12 cellular contexts compared by ENCODE assay signal in genomic region chr2:70122470-70122869, GRCh38. TPM values are rescaled to one million over a fixed set of nuclear protein-coding genes. Genes with fewer than 3 reads are reported as not detected.
A peak's percentile ranks its signal among the peaks of the same experiment; 100 is the strongest.
DNase-seq lines count a peak whose midpoint lies in the region; ATAC-seq, FAIRE-seq and TF ChIP-seq lines count a peak whose summit lies in the region.
"Had no signal": no experiment of that assay in that cellular context is flagged by ENCODE, and none has a peak within 500 bp of the region (broad histone marks: within the 10 kb centered on the region; RNA-seq: fewer than 3 reads in every experiment).

No MANE protein-coding gene starts in this region.

- ATAC-seq in GM23338 = no peak

- intact Hi-C loops in A673 (cut with micrococcal nuclease; ENCODE audit: unreplicated experiment) (no loop called here), ascending aorta (cut with DNase I) (no loop called here), tibial artery (cut with DNase I; ENCODE audit: low total_unique reads) (no loop called here)

- no TSS peak for BruUV-seq in A673 (replicated peaks; lab: Mats Ljungman, UMichigan)

- H3K79me2 ChIP-seq in GM23338 (replicated peaks; ENCODE audit: insufficient read depth) = no peaks in the 10 kb centered on the region

- no peaks in the 10 kb centered on the region for H3K9me2 ChIP-seq in GM23338 (ENCODE audit: insufficient read depth)

- H3K27me3 Mint-ChIP-seq in GM23338 (ENCODE audit: insufficient read depth, low read depth, poor library complexity) (peaks cover 20% of the 10 kb centered on the region), neural crest cell (ENCODE audit: low read depth) (peaks cover 2% of the 10 kb centered on the region)

- H3K4me2 ChIP-seq in GM23338 = peak overlapping the region; percentile 59

- H3K27ac ChIP-seq in A673 (ENCODE audit: low read depth, low read length, poor library complexity, severe bottlenecking) = peak overlapping the region; percentile 53
- H3K27ac ChIP-seq in GM23338 (ENCODE audit: low read depth) = peak overlapping the region; percentile 100
- H3K27ac ChIP-seq in ascending aorta = peak overlapping the region; percentile 96 to 99
- peak overlapping the region in 1 of 2 donors; percentile 98 for H3K27ac ChIP-seq in tibial artery
- no peak overlapping the region for H3K27ac ChIP-seq in small intestine (ENCODE audit: low read depth in 1 of 2, low read length in 1 of 2)

- POLR2A ChIA-PET in A673 (lab: Charles Lee; ENCODE audit: low non-redundant PET) = no interaction called here

- H3K4me1 Mint-ChIP-seq in GM23338 = peaks cover 41% of the 10 kb centered on the region
- H3K4me1 Mint-ChIP-seq in neural crest cell = peaks cover 63% of the 10 kb centered on the region

- H3F3A ChIP-seq in GM23338 (replicated peaks; ENCODE audit: low read depth) = peaks cover 16% of the 10 kb centered on the region

- H3K9me3 Mint-ChIP-seq in GM23338 (peaks cover 4% of the 10 kb centered on the region; the same call in 2 of the 3 replicates), neural crest cell (no peaks in the 10 kb centered on the region)

- H3K36me3 ChIP-seq in A673 (ENCODE audit: insufficient read depth, low read length, poor library complexity, severe bottlenecking) (no peaks in the 10 kb centered on the region), GM23338 (ENCODE audit: insufficient read depth) (no peaks in the 10 kb centered on the region), ascending aorta (no peaks in the 10 kb centered on the region), tibial artery (no peaks in the 10 kb centered on the region), small intestine (ENCODE audit: control insufficient read depth in 2 of 2, insufficient read depth in 2 of 2, low read length in 2 of 2) (no peaks in the 10 kb centered on the region)

- no peak overlapping the region for H3K4me3 ChIP-seq in A673 (ENCODE audit: low read depth, low read length, poor library complexity, severe bottlenecking)
- H3K4me3 ChIP-seq in GM23338 = no peak overlapping the region
- H3K4me3 ChIP-seq in ascending aorta = no peak overlapping the region
- no peak overlapping the region for H3K4me3 ChIP-seq in tibial artery
- H3K4me3 ChIP-seq in small intestine (ENCODE audit: low read depth in 1 of 2, low read length in 2 of 2) = no peak overlapping the region

- H3K4me3 Mint-ChIP-seq in GM23338 (no peak overlapping the region; the same call in 2 of the 3 replicates), neural crest cell (peak overlapping the region; percentile 93)

- H2AFZ ChIP-seq in GM23338 = no peak overlapping the region

- FAIRE-seq in small intestine (lab: Jason Lieb, UNC) = no peak

- H3K9me3 ChIP-seq in A673 (ENCODE audit: low read depth, low read length, poor library complexity, severe bottlenecking) (no peaks in the 10 kb centered on the region), ascending aorta (no peaks in the 10 kb centered on the region), tibial artery (no peaks in the 10 kb centered on the region), small intestine (ENCODE audit: control insufficient read depth, low read depth) (no peaks in the 10 kb centered on the region)

- WGBS in small intestine, 3 donors = 95 to 97% (median 96%) methylated on average over 4 of the region's 4 CpGs

- CTCF ChIA-PET in A673 (lab: Charles Lee) = no interaction called here

- H3K27me3 ChIP-seq in A673 (replicated peaks; ENCODE audit: insufficient read depth, low read depth, low read length, poor library complexity) (no peaks in the 10 kb centered on the region), GM23338 (ENCODE audit: insufficient read depth) (no peaks in the 10 kb centered on the region), ascending aorta (no peaks in the 10 kb centered on the region), tibial artery (no peaks in the 10 kb centered on the region), small intestine (ENCODE audit: control insufficient read depth in 2 of 2, insufficient read depth in 2 of 2, low read length in 2 of 2) (no peaks in the 10 kb centered on the region)

- H4K20me1 ChIP-seq in GM23338 (replicated peaks; ENCODE audit: insufficient read depth) = no peaks in the 10 kb centered on the region

- DNase-seq in A673 (ENCODE audit: low spot score) (no peak), GM23338 (ENCODE audit: low spot score) (no peak), ascending aorta (ENCODE audit: low spot score in 2 of 2) (no peak), neural crest cell (ENCODE audit: low read depth, low spot score) (no peak), Kasumi-1 (lab: John Stamatoyannopoulos, UW) (no peak), NCI-H526 (lab: John Stamatoyannopoulos, UW) (no peak), tibial artery (no peak), small intestine (no peak)
- DNase-seq: activated CD8-positive, alpha-beta memory T cell treated with anti-CD3 and anti-CD28 coated beads, Interleukin-2, amount 50 U/mL, for 48 hours; COR-L47; MM.1S; NCI-H446 had no signal

- TF ChIP-seq CTCF in A673 (conservative IDR thresholded peaks at IDR 0.05; ENCODE audit: low read depth, low read length) (no peak), GM23338 (conservative IDR thresholded peaks at IDR 0.05; ENCODE audit: low read depth in 2 of 2) (no peak), ascending aorta (IDR thresholded peaks at IDR 0.05) (no peak), neural crest cell (conservative IDR thresholded peaks at IDR 0.05) (no peak), tibial artery (IDR thresholded peaks at IDR 0.05) (no peak)

- peaks cover 31% of the 10 kb centered on the region for H3K4me1 ChIP-seq in A673 (ENCODE audit: insufficient read depth, low read length, poor library complexity, severe bottlenecking)
- peaks cover 31% of the 10 kb centered on the region for H3K4me1 ChIP-seq in GM23338 (ENCODE audit: insufficient read depth)
- H3K4me1 ChIP-seq in ascending aorta = peaks cover 0 to 9% of the 10 kb centered on the region in 2 donors
- peaks cover 0 to 31% (median 15%) of the 10 kb centered on the region in 4 donors for H3K4me1 ChIP-seq in tibial artery
- H3K4me1 ChIP-seq in small intestine (ENCODE audit: control insufficient read depth in 2 of 2, insufficient read depth in 1 of 2, low read depth in 1 of 2, low read length in 1 of 2) = no peaks in the 10 kb centered on the region

- no peaks in the 10 kb centered on the region for H3K36me3 Mint-ChIP-seq in GM23338 (ENCODE audit: low read depth)
- H3K36me3 Mint-ChIP-seq in neural crest cell (ENCODE audit: low read depth) = no peaks in the 10 kb centered on the region

- H3K27ac Mint-ChIP-seq in GM23338 = peak overlapping the region; percentile 99; the same call in 1 of the 2 replicates
- H3K27ac Mint-ChIP-seq in neural crest cell (ENCODE audit: unreplicated experiment) = no peak overlapping the region

TF ChIP-seq in GM23338, 12 proteins besides CTCF, POLR2A, EP300 and RAD21 (continues in another document):
- TF ChIP-seq EZH2 (IDR thresholded peaks at IDR 0.05; ENCODE audit: low read depth, unreplicated experiment) (no peak), STAT1 (IDR thresholded peaks at IDR 0.05; ENCODE audit: unreplicated experiment) (no peak), ZNF331 (CRISPR knock-in tag; IDR thresholded peaks at IDR 0.05; ENCODE audit: low read depth) (no peak), NANOG (IDR thresholded peaks at IDR 0.05; ENCODE audit: borderline replicate concordance) (no peak), JUNB (IDR thresholded peaks at IDR 0.05; ENCODE audit: unreplicated experiment) (no peak), REST (IDR thresholded peaks at IDR 0.05; ENCODE audit: unreplicated experiment) (no peak), ETS1 (IDR thresholded peaks at IDR 0.05) (no peak), EZH2phosphoT487 (IDR thresholded peaks at IDR 0.05; ENCODE audit: unreplicated experiment) (no peak), CREB1 (CRISPR knock-in tag; IDR thresholded peaks at IDR 0.05; ENCODE audit: low read depth) (no peak), ZNF114 (CRISPR knock-in tag; IDR thresholded peaks at IDR 0.05) (no peak)

RNA-seq across cellular contexts. Expression of gene PCBP1, which starts 35.2 kb away (rescaled TPM):
- total RNA-seq in A673 (2021) = 343 and 350 TPM in 2 replicates
- total RNA-seq in GM23338 (2014; rRNA removed; shearing (Covaris generic)) = 212 and 254 TPM in 2 replicates
- polyA plus RNA-seq in GM23338 (2016; fragmentation: Nextera tagmentation; extraction: Ambion mirVana) = 393 and 400 TPM in 2 replicates
- total RNA-seq in ascending aorta = 227 TPM
- 365 and 382 TPM in 2 replicates for total RNA-seq in neural crest cell
- 100 to 1,000 TPM; 247 to 311 (median 291) TPM for polyA plus RNA-seq in small intestine

Comparison
In these comparisons a context has a peak if more than half of its experiments do, and no peak if none do; other contexts are left out.
1. H3K27ac ChIP-seq: peak in A673 (single experiment), GM23338 (single experiment) and ascending aorta (2 of 2); none in small intestine (0 of 2).